In the genomic region with DNA sequence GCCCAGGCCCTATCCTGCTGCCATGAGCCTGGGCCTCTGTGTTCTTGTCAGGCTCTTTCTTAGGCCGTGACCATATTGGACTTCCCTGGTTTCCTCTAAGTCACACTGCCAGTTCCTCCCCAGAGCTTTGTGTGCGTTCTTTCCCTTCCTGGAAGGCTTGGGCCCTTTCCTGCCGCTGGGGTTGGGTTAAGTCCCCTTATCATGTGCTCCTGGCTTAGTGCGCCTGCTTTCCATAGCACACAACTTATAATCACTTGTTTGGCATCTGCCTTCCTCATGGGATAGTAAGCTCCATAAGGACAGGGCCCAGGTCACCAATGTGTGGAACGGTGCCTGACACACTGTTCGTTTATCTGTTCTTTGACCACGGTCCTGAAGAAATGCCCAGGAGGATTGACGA, we compare ENCODE assay signal across 25 cellular contexts.
"Had no signal": no experiment of that assay in that cellular context is flagged by ENCODE, and none has a peak within 500 bp of the region (broad histone marks: within the 10 kb centered on the region; RNA-seq: fewer than 3 reads in every experiment).

No MANE protein-coding gene starts in this region.

- H3K27me3 ChIP-seq: colonic mucosa, dorsolateral prefrontal cortex, foreskin keratinocyte, heart left ventricle, testis, transverse colon had no signal

- H3K4me1 ChIP-seq: colonic mucosa, testis had no signal

- FAIRE-seq: bronchial epithelial cell had no signal

- H3K27ac Mint-ChIP-seq: activated naive CD4-positive, alpha-beta T cell treated with anti-CD3 and anti-CD28 coated beads, Interleukin-2, amount 50 U/mL, for 24 hours had no signal

- H3K4me3 Mint-ChIP-seq: activated naive CD4-positive, alpha-beta T cell treated with anti-CD3 and anti-CD28 coated beads, Interleukin-2, amount 50 U/mL, for 24 hours; central memory CD8-positive, alpha-beta T cell; naive thymus-derived CD8-positive, alpha-beta T cell; neural crest cell had no signal

- H3K36me3 ChIP-seq: colonic mucosa, heart left ventricle, transverse colon had no signal

- H3K36me3 Mint-ChIP-seq: activated naive CD4-positive, alpha-beta T cell treated with anti-CD3 and anti-CD28 coated beads, Interleukin-2, amount 50 U/mL, for 24 hours; naive thymus-derived CD8-positive, alpha-beta T cell had no signal

- H3K27me3 Mint-ChIP-seq: activated naive CD4-positive, alpha-beta T cell treated with anti-CD3 and anti-CD28 coated beads, Interleukin-2, amount 50 U/mL, for 24 hours; central memory CD8-positive, alpha-beta T cell; naive thymus-derived CD8-positive, alpha-beta T cell had no signal

- H3K4me3 ChIP-seq: colonic mucosa, dorsolateral prefrontal cortex, heart left ventricle, testis, transverse colon had no signal

- H3K9me3 Mint-ChIP-seq: activated naive CD4-positive, alpha-beta T cell treated with anti-CD3 and anti-CD28 coated beads, Interleukin-2, amount 50 U/mL, for 24 hours; central memory CD8-positive, alpha-beta T cell; naive thymus-derived CD8-positive, alpha-beta T cell; neural crest cell had no signal

- ATAC-seq: activated CD4-positive, CD25-positive, alpha-beta regulatory T cell treated with anti-CD3 and anti-CD28 coated beads, Interleukin-2, amount 50 U/mL, for 24 hours; esophagus mucosa; foreskin keratinocyte; heart left ventricle; naive thymus-derived CD8-positive, alpha-beta T cell; stimulated activated naive CD8-positive, alpha-beta T cell treated with anti-CD3 and anti-CD28 coated beads, Interleukin-15, Interleukin-2, amounts not matched to agents 100 U/mL and 50 U/mL, for 24 hours had no signal

- H3K27ac ChIP-seq: colonic mucosa, dorsolateral prefrontal cortex, foreskin keratinocyte, heart left ventricle, testis, transverse colon, VCaP had no signal

- DNase-seq: activated CD4-positive, alpha-beta T cell treated with anti-CD3 and anti-CD28 coated beads for 48 hours; activated CD4-positive, alpha-beta T cell treated with anti-CD3 and anti-CD28 coated beads, Interleukin-2, amount 50 U/mL, for 48 hours; activated CD8-positive, alpha-beta memory T cell treated with anti-CD3 and anti-CD28 coated beads, Interleukin-2, amount 50 U/mL, for 4 hours; activated gamma-delta T cell treated with Interleukin-2 at 50 U/mL for 16 hours; activated T-cell treated with anti-CD3 and anti-CD28 coated beads, Interleukin-2, amount 50 U/mL, for 1 hour; colonic mucosa; dorsolateral prefrontal cortex; effector memory CD4-positive, alpha-beta T cell; foreskin keratinocyte; heart left ventricle; naive thymus-derived CD8-positive, alpha-beta T cell; nucleus accumbens; right cardiac atrium; stimulated activated CD4-positive, alpha-beta T cell treated with anti-CD3 and anti-CD28 coated beads, Interleukin-2, amount 100 ng/mL, for 48 hours; stimulated activated naive CD8-positive, alpha-beta T cell treated with anti-CD3 and anti-CD28 coated beads, Interleukin-15, Interleukin-2, amounts not matched to agents 100 U/mL and 50 U/mL, for 24 hours; T-helper 1 cell; testis; transverse colon had no signal

- H3K9me3 ChIP-seq: colonic mucosa, heart left ventricle, testis, transverse colon had no signal
